Comparison of ENCODE assay signal across 9 cellular contexts in the genomic region with DNA sequence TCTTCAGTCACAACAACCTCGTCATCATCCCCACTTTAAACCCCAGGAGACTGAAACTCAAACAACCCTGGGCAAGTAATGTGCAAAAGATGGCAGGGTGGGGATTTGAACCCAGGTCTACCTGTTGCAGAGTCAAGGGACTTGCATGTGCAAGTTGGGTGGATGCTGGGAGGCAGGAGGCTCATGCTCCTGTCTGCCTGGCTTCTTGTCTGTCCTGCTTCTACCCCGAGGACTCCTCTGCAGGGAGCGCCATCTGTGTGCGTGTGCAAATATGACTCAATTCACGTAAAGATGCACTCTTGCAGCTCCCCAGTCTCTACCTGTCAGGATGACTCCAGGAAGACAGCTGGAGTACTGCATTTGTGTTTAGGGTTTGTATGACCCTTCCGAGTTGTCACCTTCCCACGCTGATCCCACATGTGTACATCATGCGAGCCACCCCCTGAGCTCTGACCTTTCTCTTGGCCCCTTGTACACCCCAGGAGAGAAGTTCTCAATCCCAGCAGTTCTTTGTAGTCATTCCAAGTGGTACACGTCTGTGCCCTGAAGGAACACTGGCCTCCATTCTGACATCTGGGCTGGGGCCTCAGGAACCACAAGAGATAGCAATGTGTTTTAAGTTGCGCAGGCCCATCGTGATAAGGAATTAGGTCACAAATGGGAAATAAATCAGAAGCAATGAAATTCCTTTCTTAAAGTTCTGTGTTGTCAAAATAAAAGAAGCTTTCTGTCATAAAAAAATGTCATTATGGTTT.
DNase-seq lines count a peak whose midpoint lies in the region; ATAC-seq, FAIRE-seq and TF ChIP-seq lines count a peak whose summit lies in the region.
"Had no signal": no experiment of that assay in that cellular context is flagged by ENCODE, and none has a peak within 500 bp of the region (broad histone marks: within the 10 kb centered on the region; RNA-seq: fewer than 3 reads in every experiment).

No MANE protein-coding gene starts in this region.

- H3K4me1 Mint-ChIP-seq in activated T-helper 1 cell treated with anti-CD3 and anti-CD28 coated beads, Interleukin-12 subunit alpha, Interleukin-12 subunit beta, Interleukin-2, Interleukin-4 antibody, amounts not matched to agents 30 ng/mL and 10 ng/mL and 1 ng/mL, durations not matched to agents 14 hours and 24 hours and 36 hours (ENCODE audit: low read depth): peaks cover 32% of the 10 kb centered on the region

- peaks cover 4% of the 10 kb centered on the region for H3F3A ChIP-seq in SK-N-SH (replicated peaks; ENCODE audit: insufficient read depth)

- intact Hi-C loops in activated T-helper 1 cell treated with anti-CD3 and anti-CD28 coated beads, Interleukin-12 subunit alpha, Interleukin-12 subunit beta, Interleukin-2, Interleukin-4 antibody, amounts not matched to agents 30 ng/mL and 10 ng/mL and 1 ng/mL, durations not matched to agents 14 hours and 24 hours and 36 hours (cut with micrococcal nuclease): loop anchor here (2.0 to 10.0 kb wide), 8 partner anchors 19 to 1683 kb away; a partner anchor contains a TSS
- intact Hi-C loops in kidney (cut with DNase I): no loop called here

- ATAC-seq in SK-N-SH treated with all-trans-retinoic acid at 6 μM for 48 hours: no peak

- H3K9ac ChIP-seq in SK-N-SH (no peak overlapping the region), skeletal muscle satellite cell (ENCODE audit: low read depth, low read length) (peak overlapping the region; percentile 54), kidney (ENCODE audit: low read length in 2 of 2) (no peak overlapping the region)

- H3K9me3 Mint-ChIP-seq in activated T-helper 1 cell treated with anti-CD3 and anti-CD28 coated beads, Interleukin-12 subunit alpha, Interleukin-12 subunit beta, Interleukin-2, Interleukin-4 antibody, amounts not matched to agents 30 ng/mL and 10 ng/mL and 1 ng/mL, durations not matched to agents 14 hours and 24 hours and 36 hours: no peaks in the 10 kb centered on the region

- H3K4me3 Mint-ChIP-seq in activated T-helper 1 cell treated with anti-CD3 and anti-CD28 coated beads, Interleukin-12 subunit alpha, Interleukin-12 subunit beta, Interleukin-2, Interleukin-4 antibody, amounts not matched to agents 30 ng/mL and 10 ng/mL and 1 ng/mL, durations not matched to agents 14 hours and 24 hours and 36 hours: no peak overlapping the region

- H3K27me3 ChIP-seq in SK-N-SH (ENCODE audit: insufficient read depth): no peaks in the 10 kb centered on the region
- no peaks in the 10 kb centered on the region for H3K27me3 ChIP-seq in skeletal muscle satellite cell (ENCODE audit: control insufficient read depth, insufficient read depth, low read length)

- CTCF ChIA-PET in SK-N-SH (lab: Yijun Ruan, JAX): interaction anchor here (1.6 kb wide), 1 partner anchor 21 kb away, joined by 5 read pairs; no protein-coding TSS in a partner anchor

- H3K4me1 ChIP-seq in SK-N-SH (ENCODE audit: control insufficient read depth in 1 of 2, insufficient read depth in 2 of 2, low read depth in 1 of 2, low read length in 1 of 2): peaks cover 12 to 17% of the 10 kb centered on the region in 2 experiments; a peak in 3 of 4 replicates
- H3K4me1 ChIP-seq in skeletal muscle satellite cell (ENCODE audit: control insufficient read depth, insufficient read depth, low read length): peaks cover 25% of the 10 kb centered on the region
- peaks cover 0 to 4% of the 10 kb centered on the region in 2 donors for H3K4me1 ChIP-seq in kidney (ENCODE audit: control insufficient read depth in 1 of 2, insufficient read depth in 1 of 2, low read depth in 1 of 2, low read length in 2 of 2)

- no peak for FAIRE-seq in kidney (lab: Jason Lieb, UNC)

- no peaks in the 10 kb centered on the region for H3K27me3 Mint-ChIP-seq in activated T-helper 1 cell treated with anti-CD3 and anti-CD28 coated beads, Interleukin-12 subunit alpha, Interleukin-12 subunit beta, Interleukin-2, Interleukin-4 antibody, amounts not matched to agents 30 ng/mL and 10 ng/mL and 1 ng/mL, durations not matched to agents 14 hours and 24 hours and 36 hours (ENCODE audit: insufficient read depth)

- POLR2A ChIA-PET in SK-N-SH (lab: Yijun Ruan, JAX): no interaction called here

- TF ChIP-seq CTCF in SK-N-SH (IDR thresholded peaks at IDR 0.05) (no peak), fibroblast of the aortic adventitia (IDR thresholded peaks at IDR 0.05; ENCODE audit: insufficient read depth, low read length) (no peak), kidney (IDR thresholded peaks at IDR 0.05; ENCODE audit: borderline replicate concordance, extremely low read depth, insufficient read depth) (no peak)

- H3K36me3 ChIP-seq in SK-N-SH (replicated peaks in 1 of 2; ENCODE audit: control insufficient read depth in 1 of 2, insufficient read depth in 2 of 2, low read length in 1 of 2) (peaks cover 28 to 57% of the 10 kb centered on the region in 2 experiments), skeletal muscle satellite cell (ENCODE audit: insufficient read depth, low read length) (peaks cover 70% of the 10 kb centered on the region), kidney (ENCODE audit: control insufficient read depth in 1 of 2, insufficient read depth in 2 of 2, low read length in 2 of 2) (peaks cover 5 to 18% of the 10 kb centered on the region in 2 donors)

- TF ChIP-seq RAD21 in SK-N-SH (IDR thresholded peaks at IDR 0.05; ENCODE audit: low read length): no peak

- DNase-seq in SK-N-SH (no peak), fibroblast of the aortic adventitia (ENCODE audit: low read depth) (peak; percentile 55), Kasumi-1 (lab: John Stamatoyannopoulos, UW) (no peak), kidney (no peak), amniotic stem cell (lab: John Stamatoyannopoulos, UW) (no peak)
- no peak for DNase-seq in activated T-helper 1 cell treated with anti-CD3 and anti-CD28 coated beads, Interleukin-12 subunit alpha, Interleukin-12 subunit beta, Interleukin-2, Interleukin-4 antibody, amounts not matched to agents 30 ng/mL and 10 ng/mL and 1 ng/mL, durations not matched to agents 14 hours and 24 hours and 36 hours (ENCODE audit: low spot score)
- DNase-seq: NCI-H2029 treated with DMSO at 0.1 percent for 48 hours had no signal

- peak overlapping the region; percentile 75 to 89 for H3K27ac ChIP-seq in SK-N-SH (ENCODE audit: low read depth in 2 of 2, low read length in 1 of 2)
- no peak overlapping the region for H3K27ac ChIP-seq in kidney (ENCODE audit: low read depth in 2 of 2, low read length in 2 of 2)

- H4K20me1 ChIP-seq in SK-N-SH (ENCODE audit: insufficient read depth): no peaks in the 10 kb centered on the region

- H3K79me2 ChIP-seq in SK-N-SH (ENCODE audit: insufficient read depth): no peaks in the 10 kb centered on the region

- H3K4me3 ChIP-seq in SK-N-SH (ENCODE audit: low read depth in 2 of 2, low read length in 1 of 2): no peak overlapping the region
- H3K4me3 ChIP-seq in fibroblast of the aortic adventitia (ENCODE audit: low read depth, low read length): no peak overlapping the region
- no peak overlapping the region for H3K4me3 ChIP-seq in skeletal muscle satellite cell (ENCODE audit: low read length)
- H3K4me3 ChIP-seq in kidney (ENCODE audit: low read length in 2 of 2): no peak overlapping the region

- TF ChIP-seq EP300 in SK-N-SH (IDR thresholded peaks at IDR 0.05; ENCODE audit: borderline replicate concordance in 1 of 2, low read depth in 1 of 2, low read length in 1 of 2): no peak

- peaks cover 2% of the 10 kb centered on the region for H3K36me3 Mint-ChIP-seq in activated T-helper 1 cell treated with anti-CD3 and anti-CD28 coated beads, Interleukin-12 subunit alpha, Interleukin-12 subunit beta, Interleukin-2, Interleukin-4 antibody, amounts not matched to agents 30 ng/mL and 10 ng/mL and 1 ng/mL, durations not matched to agents 14 hours and 24 hours and 36 hours (ENCODE audit: low read depth)

- 95% methylated on average over 10 of the region's 11 CpGs for WGBS in SK-N-SH (ENCODE audit: low lambda C conversion rate)

- no peak overlapping the region for H2AFZ ChIP-seq in SK-N-SH (ENCODE audit: low read depth)

- no peaks in the 10 kb centered on the region for H3K9me2 ChIP-seq in SK-N-SH

- H3K9me3 ChIP-seq in SK-N-SH (no peaks in the 10 kb centered on the region), skeletal muscle satellite cell (replicated peaks; ENCODE audit: low read length) (no peaks in the 10 kb centered on the region), kidney (ENCODE audit: control insufficient read depth in 1 of 2, low read length in 2 of 2) (no peaks in the 10 kb centered on the region)

- peak overlapping the region; percentile 25 for H3K27ac Mint-ChIP-seq in activated T-helper 1 cell treated with anti-CD3 and anti-CD28 coated beads, Interleukin-12 subunit alpha, Interleukin-12 subunit beta, Interleukin-2, Interleukin-4 antibody, amounts not matched to agents 30 ng/mL and 10 ng/mL and 1 ng/mL, durations not matched to agents 14 hours and 24 hours and 36 hours

- peak overlapping the region; percentile 46; the same call in 1 of the 2 replicates for H3K4me2 ChIP-seq in SK-N-SH
- no peak overlapping the region for H3K4me2 ChIP-seq in skeletal muscle satellite cell (ENCODE audit: low read length)

TF ChIP-seq in SK-N-SH, 30 proteins besides CTCF, POLR2A, EP300 and RAD21 (continues in another document):
- TF ChIP-seq MXI1 (IDR thresholded peaks at IDR 0.05; ENCODE audit: low read depth, low read length): no peak
- no peak for TF ChIP-seq FOXJ3 (CRISPR knock-in tag; IDR thresholded peaks at IDR 0.05)
- TF ChIP-seq, protein P1, sequence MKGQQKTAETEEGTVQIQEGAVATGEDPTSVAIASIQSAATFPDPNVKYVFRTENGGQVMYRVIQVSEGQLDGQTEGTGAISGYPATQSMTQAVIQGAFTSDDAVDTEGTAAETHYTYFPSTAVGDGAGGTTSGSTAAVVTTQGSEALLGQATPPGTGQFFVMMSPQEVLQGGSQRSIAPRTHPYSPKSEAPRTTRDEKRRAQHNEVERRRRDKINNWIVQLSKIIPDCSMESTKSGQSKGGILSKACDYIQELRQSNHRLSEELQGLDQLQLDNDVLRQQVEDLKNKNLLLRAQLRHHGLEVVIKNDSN (IDR thresholded peaks at IDR 0.05; ENCODE audit: borderline replicate concordance, low read depth): no peak
- TF ChIP-seq GABPA (IDR thresholded peaks at IDR 0.05; ENCODE audit: low read depth): no peak

TF ChIP-seq in SK-N-SH treated with all-trans-retinoic acid at 6 μM for 48 hours, 23 proteins besides CTCF, POLR2A, EP300 and RAD21 (continues in another document):
- no peak for TF ChIP-seq ZC3H10 (CRISPR knock-in tag; IDR thresholded peaks at IDR 0.05)

Comparison
In these comparisons a context has a peak if more than half of its experiments do, and no peak if none do; other contexts are left out.
1. H3K27ac ChIP-seq: peak in SK-N-SH (2 of 2); none in kidney (0 of 2).